Comparison of ENCODE assay signal across 31 cellular contexts in the genomic region with DNA sequence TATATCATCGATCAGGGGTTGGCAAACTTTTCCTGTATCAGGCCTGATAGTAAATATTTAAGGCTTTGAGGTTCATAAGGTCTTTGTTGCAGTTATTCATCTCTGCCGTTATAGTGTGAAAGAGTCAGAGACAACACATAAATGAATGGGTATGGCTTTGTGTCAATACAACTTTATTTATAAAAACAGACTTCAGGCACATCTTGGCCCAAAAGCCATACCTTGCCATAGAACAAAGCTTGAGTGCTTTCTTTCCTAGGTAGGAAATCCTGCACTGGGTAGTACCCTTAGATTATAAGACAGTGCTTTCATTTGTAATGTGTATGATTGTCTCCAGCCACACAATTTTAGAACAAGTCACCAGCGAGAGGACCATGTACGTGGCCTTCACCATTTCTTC. TPM values are rescaled to one million over a fixed set of nuclear protein-coding genes. Genes with fewer than 3 reads are reported as not detected.
"Had no signal": no experiment of that assay in that cellular context is flagged by ENCODE, and none has a peak within 500 bp of the region (broad histone marks: within the 10 kb centered on the region; RNA-seq: fewer than 3 reads in every experiment).

No MANE protein-coding gene starts in this region.

- H3K27ac ChIP-seq: left lung, lower lobe of right lung, neutrophil, ovary, spleen, suprapubic skin, thoracic aorta, tibial artery, upper lobe of right lung had no signal

- H3K9me3 ChIP-seq: lower lobe of right lung, neutrophil, ovary, suprapubic skin, thoracic aorta, upper lobe of right lung had no signal

- H3K27me3 Mint-ChIP-seq: progenitor cell of endocrine pancreas; stimulated activated naive CD8-positive, alpha-beta T cell treated with anti-CD3 and anti-CD28 coated beads, Interleukin-15, Interleukin-2, amounts not matched to agents 100 ng/mL and 50 ng/mL, for 24 hours had no signal

- H3K36me3 ChIP-seq: left lung, lower lobe of right lung, neutrophil, ovary, spleen, suprapubic skin, thoracic aorta, tibial artery, upper lobe of right lung had no signal

- H3K4me1 ChIP-seq: left lung, lower lobe of right lung, spleen, suprapubic skin, upper lobe of right lung had no signal

- H3K36me3 Mint-ChIP-seq: immature natural killer cell; naive thymus-derived CD8-positive, alpha-beta T cell; stimulated activated effector memory CD8-positive, alpha-beta T cell treated with anti-CD3 and anti-CD28 coated beads, Interleukin-12 subunit alpha, Interleukin-12 subunit beta, amount 100 ng/mL, for 72 hours had no signal

- H3K4me1 Mint-ChIP-seq: immature natural killer cell; naive thymus-derived CD8-positive, alpha-beta T cell; stimulated activated effector memory CD8-positive, alpha-beta T cell treated with anti-CD3 and anti-CD28 coated beads, Interleukin-12 subunit alpha, Interleukin-12 subunit beta, amount 100 ng/mL, for 72 hours had no signal

- H3K27ac Mint-ChIP-seq: immature natural killer cell; naive thymus-derived CD8-positive, alpha-beta T cell; nephron; progenitor cell of endocrine pancreas; stimulated activated effector memory CD8-positive, alpha-beta T cell treated with anti-CD3 and anti-CD28 coated beads, Interleukin-12 subunit alpha, Interleukin-12 subunit beta, amount 100 ng/mL, for 72 hours; stimulated activated naive CD8-positive, alpha-beta T cell treated with anti-CD3 and anti-CD28 coated beads, Interleukin-15, Interleukin-2, amounts not matched to agents 100 ng/mL and 50 ng/mL, for 24 hours had no signal

- H3K4me3 Mint-ChIP-seq: immature natural killer cell; naive thymus-derived CD8-positive, alpha-beta T cell; nephron; neural crest cell; stimulated activated effector memory CD8-positive, alpha-beta T cell treated with anti-CD3 and anti-CD28 coated beads, Interleukin-12 subunit alpha, Interleukin-12 subunit beta, amount 100 ng/mL, for 72 hours; stimulated activated naive CD8-positive, alpha-beta T cell treated with anti-CD3 and anti-CD28 coated beads, Interleukin-15, Interleukin-2, amounts not matched to agents 100 ng/mL and 50 ng/mL, for 24 hours had no signal

- H3K9me3 Mint-ChIP-seq: stimulated activated naive CD8-positive, alpha-beta T cell treated with anti-CD3 and anti-CD28 coated beads, Interleukin-15, Interleukin-2, amounts not matched to agents 100 ng/mL and 50 ng/mL, for 24 hours had no signal

- DNase-seq: hypothalamus; immature natural killer cell; kidney; left colon; left lung; lower lobe of right lung; mammary epithelial cell; mesenchymal stem cell; naive thymus-derived CD8-positive, alpha-beta T cell; occipital lobe; ovary; retina; right cardiac atrium; small intestine; spleen; stimulated activated CD4-positive, alpha-beta T cell treated with anti-CD3 and anti-CD28 coated beads, Interleukin-4, amount 100 ng/mL, for 24 hours; stimulated activated naive CD4-positive, alpha-beta T cell; tibial artery; trophoblast cell; upper lobe of right lung had no signal

- H3K4me3 ChIP-seq: left lung, lower lobe of right lung, ovary, spleen, suprapubic skin, thoracic aorta, tibial artery, upper lobe of right lung had no signal

- H3K27me3 ChIP-seq: left lung, neutrophil, ovary, spleen, suprapubic skin, tibial artery, upper lobe of right lung had no signal

- FAIRE-seq: islet of Langerhans, kidney, small intestine, urothelium cell line had no signal

- ATAC-seq: left colon; left lung; lower lobe of right lung; naive thymus-derived CD8-positive, alpha-beta T cell; right cardiac atrium; sciatic nerve; stimulated activated effector memory CD8-positive, alpha-beta T cell treated with anti-CD3 and anti-CD28 coated beads, Interleukin-12 subunit alpha, Interleukin-12 subunit beta, amount 100 ng/mL, for 72 hours; upper lobe of right lung had no signal

RNA-seq across cellular contexts. Expression of gene MAGI1, which starts 58.9 kb away (rescaled TPM):
- total RNA-seq: naive thymus-derived CD8-positive, alpha-beta T cell had no signal
- polyA plus RNA-seq: immature natural killer cell; naive thymus-derived CD8-positive, alpha-beta T cell had no signal
